In genomic region chr1:182259229-182259872, GRCh38 we compare ENCODE assay signal across 8 cellular contexts.
A peak's percentile ranks its signal among the peaks of the same experiment; 100 is the strongest.
DNase-seq lines count a peak whose midpoint lies in the region; ATAC-seq and TF ChIP-seq lines count a peak whose summit lies in the region.

No MANE protein-coding gene starts in this region.

- CTCF ChIA-PET in activated CD8-positive, alpha-beta memory T cell treated with anti-CD3 and anti-CD28 coated beads, Interleukin-2, amount 10 ng/mL, durations not matched to agents 7 days and 5 days (lab: Charles Lee) = interaction anchor here (0.9 to 1.4 kb wide), 3 partner anchors 9 to 116 kb away, joined by 3 to 7 read pairs (median 4); no protein-coding TSS in a partner anchor

- H3K36me3 Mint-ChIP-seq in CD14-positive monocyte = no peaks in the 10 kb centered on the region
- peaks cover 5% of the 10 kb centered on the region for H3K36me3 Mint-ChIP-seq in activated CD8-positive, alpha-beta memory T cell treated with anti-CD3 and anti-CD28 coated beads, Interleukin-2, amount 10 ng/mL, durations not matched to agents 7 days and 5 days

- peak overlapping the region; percentile 82 to 91 (median 89) for H3K27ac Mint-ChIP-seq in CD14-positive monocyte
- H3K27ac Mint-ChIP-seq in activated CD8-positive, alpha-beta memory T cell treated with anti-CD3 and anti-CD28 coated beads, Interleukin-2, amount 10 ng/mL, durations not matched to agents 7 days and 5 days = peak overlapping the region; percentile 93

- ATAC-seq in GM21737 (IDR thresholded peaks at IDR 0.05; ENCODE audit: unreplicated experiment) = peak; percentile 66
- peak; percentile 94 for ATAC-seq in activated CD8-positive, alpha-beta memory T cell treated with anti-CD3 and anti-CD28 coated beads, Interleukin-2, amount 10 ng/mL, durations not matched to agents 7 days and 5 days

- peaks cover 31% of the 10 kb centered on the region for H3K4me1 Mint-ChIP-seq in CD14-positive monocyte
- peaks cover 34% of the 10 kb centered on the region for H3K4me1 Mint-ChIP-seq in activated CD8-positive, alpha-beta memory T cell treated with anti-CD3 and anti-CD28 coated beads, Interleukin-2, amount 10 ng/mL, durations not matched to agents 7 days and 5 days

- no peak for TF ChIP-seq CTCF in CD14-positive monocyte (IDR thresholded peaks at IDR 0.05)

- H3K9me3 Mint-ChIP-seq in CD14-positive monocyte = peaks cover 0 to 6% (median 0%) of the 10 kb centered on the region in 7 donors
- no peaks in the 10 kb centered on the region for H3K9me3 Mint-ChIP-seq in activated CD8-positive, alpha-beta memory T cell treated with anti-CD3 and anti-CD28 coated beads, Interleukin-2, amount 10 ng/mL, durations not matched to agents 7 days and 5 days (ENCODE audit: low read depth)

- DNase-seq in CD14-positive monocyte (ENCODE audit: low spot score) (peak; percentile 61), NCI-H1694 (lab: John Stamatoyannopoulos, UW) (peak; percentile 5), fibroblast of peridontal ligament (ENCODE audit: extremely low read depth) (peak; percentile 67), middle frontal gyrus (ENCODE audit: extremely low spot score, low spot score) (no peak), kidney glomerular epithelial cell (lab: John Stamatoyannopoulos, UW) (no peak)
- DNase-seq in activated CD8-positive, alpha-beta memory T cell treated with anti-CD3 and anti-CD28 coated beads, Interleukin-2, amount 10 ng/mL, durations not matched to agents 7 days and 5 days = peak; percentile 92
- peak in 3 of 4 experiments; percentile 2 to 13 (median 7) for DNase-seq in stimulated activated CD4-positive, alpha-beta T cell treated with anti-CD3 and anti-CD28 coated beads, Interleukin-1b, Interleukin-23, amount 100 ng/mL, for 24 hours (ENCODE audit: low read depth in 4 of 4, low spot score in 1 of 4)

- peak overlapping the region in 1 of 2 donors; percentile 35 for H3K4me3 Mint-ChIP-seq in CD14-positive monocyte
- peak overlapping the region; percentile 21 for H3K4me3 Mint-ChIP-seq in activated CD8-positive, alpha-beta memory T cell treated with anti-CD3 and anti-CD28 coated beads, Interleukin-2, amount 10 ng/mL, durations not matched to agents 7 days and 5 days

- intact Hi-C loops in CD14-positive monocyte (cut with micrococcal nuclease) = no loop called here

- no peaks in the 10 kb centered on the region for H3K27me3 Mint-ChIP-seq in CD14-positive monocyte (ENCODE audit: low read depth in 3 of 3)
- no peaks in the 10 kb centered on the region for H3K27me3 Mint-ChIP-seq in activated CD8-positive, alpha-beta memory T cell treated with anti-CD3 and anti-CD28 coated beads, Interleukin-2, amount 10 ng/mL, durations not matched to agents 7 days and 5 days

Comparison
In these comparisons a context has a peak if more than half of its experiments do, and no peak if none do; other contexts are left out.
1. DNase-seq: peak in CD14-positive monocyte (single experiment), NCI-H1694 (single experiment), activated CD8-positive, alpha-beta memory T cell treated with anti-CD3 and anti-CD28 coated beads, Interleukin-2, amount 10 ng/mL, durations not matched to agents 7 days and 5 days (single experiment), fibroblast of peridontal ligament (single experiment) and stimulated activated CD4-positive, alpha-beta T cell treated with anti-CD3 and anti-CD28 coated beads, Interleukin-1b, Interleukin-23, amount 100 ng/mL, for 24 hours (3 of 4); none in middle frontal gyrus (single experiment) and kidney glomerular epithelial cell (single experiment).